Comparison of ENCODE assay signal across 16 cellular contexts in the genomic region with DNA sequence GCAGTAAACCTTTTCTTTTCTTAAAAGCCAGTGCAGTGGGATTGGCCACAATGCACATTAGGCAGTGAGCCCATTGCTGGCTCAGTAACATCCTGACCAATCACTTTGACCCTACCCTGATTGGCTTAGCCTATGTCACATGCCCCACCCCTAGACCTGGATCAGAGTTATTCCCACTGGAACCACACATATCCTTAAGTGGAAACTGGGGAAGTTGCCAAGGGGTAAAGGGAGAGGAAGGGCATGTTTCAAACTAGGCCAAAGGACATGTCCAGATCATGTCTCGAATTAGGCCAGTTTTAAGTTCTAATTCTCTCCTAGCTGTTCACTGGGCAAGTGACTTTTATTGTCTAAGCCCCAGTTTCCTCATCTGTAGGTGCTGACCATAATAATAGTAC.
DNase-seq lines count a peak whose midpoint lies in the region; ATAC-seq, FAIRE-seq and TF ChIP-seq lines count a peak whose summit lies in the region.
"Had no signal": no experiment of that assay in that cellular context is flagged by ENCODE, and none has a peak within 500 bp of the region (broad histone marks: within the 10 kb centered on the region; RNA-seq: fewer than 3 reads in every experiment).

No MANE protein-coding gene starts in this region.

- H4K5ac ChIP-seq in H1 (ENCODE audit: insufficient read length, low read depth, low read length): no peak overlapping the region

- H3K23ac ChIP-seq in H1 (ENCODE audit: insufficient read length): no peak overlapping the region

- no peak overlapping the region for H4K91ac ChIP-seq in H1 (replicated peaks; ENCODE audit: insufficient read length, low read length)

- peaks cover 0 to 50% of the 10 kb centered on the region in 2 donors for H3K4me1 ChIP-seq in right atrium auricular region
- H3K4me1 ChIP-seq in Loucy (ENCODE audit: insufficient read depth, low read length, poor library complexity, severe bottlenecking): peaks cover 58% of the 10 kb centered on the region
- 0 out of 7 replicates have a peak, but pooled peaks cover 0 to 3% (median 0%) of the 10 kb centered on the region in 4 experiments for H3K4me1 ChIP-seq in H1 (replicated peaks in 1 of 4; ENCODE audit: control insufficient read depth in 3 of 4, insufficient read depth in 4 of 4, low read length in 3 of 4)

- no peak overlapping the region for H3K4me3 Mint-ChIP-seq in type B pancreatic cell
- H3K4me3 Mint-ChIP-seq: HFFc6 had no signal

- H3K4me3 ChIP-seq in right atrium auricular region: no peak overlapping the region
- H3K4me3 ChIP-seq in Loucy (ENCODE audit: low read length, poor library complexity, severe bottlenecking): no peak overlapping the region
- no peak overlapping the region for H3K4me3 ChIP-seq in H1 (ENCODE audit: extremely low read depth in 1 of 4, insufficient read depth in 2 of 4, low read depth in 3 of 4, low read length in 4 of 4)
- H3K4me3 ChIP-seq: sigmoid colon, suprapubic skin had no signal

- H2BK5ac ChIP-seq in H1 (ENCODE audit: low read depth, low read length): peak overlapping the region; percentile 38; the same call in 1 of the 2 replicates

- POLR2A ChIA-PET in H1 (lab: Charles Lee; ENCODE audit: partially characterized antibody): no interaction called here

- TF ChIP-seq POLR2A in H1 (IDR thresholded peaks at IDR 0.05; ENCODE audit: control extremely low read depth in 1 of 2, low read depth in 2 of 2, low read length in 2 of 2): no peak

- H2BK15ac ChIP-seq in H1 (ENCODE audit: low read length): no peak overlapping the region

- H3K27ac Mint-ChIP-seq in type B pancreatic cell: no peak overlapping the region
- H3K27ac Mint-ChIP-seq: HFFc6 had no signal

- H3K9me3 Mint-ChIP-seq in type B pancreatic cell: no peaks in the 10 kb centered on the region

- H3K27me3 Mint-ChIP-seq in type B pancreatic cell: no peaks in the 10 kb centered on the region

- TF ChIP-seq EP300 in H1 (IDR thresholded peaks at IDR 0.05; ENCODE audit: borderline replicate concordance in 1 of 2, low read depth in 2 of 2, low read length in 2 of 2): no peak

- H3K14ac ChIP-seq in H1 (ENCODE audit: insufficient read length): no peak overlapping the region

- WGBS in H1 (ENCODE audit: extremely low coverage in 1 of 2, insufficient coverage in 1 of 2, insufficient read length in 1 of 2, insufficient replicate concordance in 2 of 2, low coverage in 1 of 2, low lambda C conversion rate in 2 of 2, missing lambda C conversion rate in 1 of 2), 2 experiments: 100% methylated on average over 1 of the region's 1 CpG; no CpG with 5 or more reads in 1 of the 2 experiments

- H4K8ac ChIP-seq in H1 (ENCODE audit: extremely low read depth, insufficient read depth, low read length): no peak overlapping the region

- H3K79me2 ChIP-seq in Loucy (ENCODE audit: insufficient read depth, low read length) (no peaks in the 10 kb centered on the region), H1 (ENCODE audit: control insufficient read depth in 1 of 2, insufficient read depth in 2 of 2, low read length in 2 of 2) (no peaks in the 10 kb centered on the region)

- H3K36me3 ChIP-seq in right atrium auricular region (no peaks in the 10 kb centered on the region), Loucy (ENCODE audit: insufficient read depth, low read length) (no peaks in the 10 kb centered on the region), H1 (ENCODE audit: control insufficient read depth in 2 of 4, insufficient read depth in 4 of 4, low read length in 3 of 4) (no peaks in the 10 kb centered on the region)
- H3K36me3 ChIP-seq: sigmoid colon, suprapubic skin had no signal

- TF ChIP-seq CTCF in right atrium auricular region (IDR thresholded peaks at IDR 0.05): no peak
- no peak for TF ChIP-seq CTCF in Loucy (conservative IDR thresholded peaks at IDR 0.05; ENCODE audit: low read length)
- no peak for TF ChIP-seq CTCF in H1 (IDR thresholded peaks at IDR 0.05; ENCODE audit: control extremely low read depth in 1 of 3, insufficient read depth in 1 of 3, low read depth in 1 of 3, low read length in 3 of 3)
- no peak for TF ChIP-seq CTCF in type B pancreatic cell (conservative IDR thresholded peaks at IDR 0.05)

- no peak for ATAC-seq in Right ventricle myocardium inferior

- H3K56ac ChIP-seq in H1 (replicated peaks; ENCODE audit: insufficient read length, low read depth, low read length): no peak overlapping the region

- no peak overlapping the region for H2BK120ac ChIP-seq in H1 (replicated peaks; ENCODE audit: low read depth, low read length)

- H2BK12ac ChIP-seq in H1 (ENCODE audit: low read depth, low read length): no peak overlapping the region

- TF ChIP-seq RAD21 in H1 (IDR thresholded peaks at IDR 0.05 in 1 of 2, conservative IDR thresholded peaks at IDR 0.05 in 1 of 2; ENCODE audit: low read depth in 2 of 2, low read length in 2 of 2): no peak

- peaks cover 15% of the 10 kb centered on the region for H3K4me1 Mint-ChIP-seq in type B pancreatic cell (ENCODE audit: unreplicated experiment)

- H3K9me3 ChIP-seq in right atrium auricular region (no peaks in the 10 kb centered on the region), Loucy (ENCODE audit: insufficient read depth, low read depth, low read length) (no peaks in the 10 kb centered on the region), H1 (ENCODE audit: insufficient read depth in 2 of 2, low read depth in 1 of 2, low read length in 1 of 2) (peaks cover 0 to 6% of the 10 kb centered on the region in 2 experiments; a peak in 1 of 4 replicates)
- H3K9me3 ChIP-seq: sigmoid colon, suprapubic skin had no signal

- no peak overlapping the region for H2AFZ ChIP-seq in Loucy (ENCODE audit: low read length)
- no peak overlapping the region for H2AFZ ChIP-seq in H1 (ENCODE audit: low read length)

- H3K27me3 ChIP-seq in right atrium auricular region (no peaks in the 10 kb centered on the region), Loucy (ENCODE audit: insufficient read depth, low read length, poor library complexity, severe bottlenecking) (no peaks in the 10 kb centered on the region), H1 (replicated peaks in 1 of 4; ENCODE audit: control insufficient read depth in 3 of 4, extremely low read depth in 1 of 4, insufficient read depth in 3 of 4, low read length in 3 of 4) (peaks cover 0 to 12% (median 3%) of the 10 kb centered on the region in 4 experiments; a peak in 4 of 7 replicates)
- H3K27me3 ChIP-seq: sigmoid colon, suprapubic skin had no signal

- H3F3A ChIP-seq in Loucy (ENCODE audit: low read depth): no peaks in the 10 kb centered on the region

- no peaks in the 10 kb centered on the region for H4K20me1 ChIP-seq in Loucy (ENCODE audit: insufficient read depth, low read length, poor library complexity, severe bottlenecking)
- no peaks in the 10 kb centered on the region for H4K20me1 ChIP-seq in H1 (replicated peaks in 1 of 2; ENCODE audit: control insufficient read depth in 1 of 2, insufficient read depth in 2 of 2, low read length in 2 of 2)

- no peak for DNase-seq in right atrium auricular region (ENCODE audit: low spot score)
- no peak for DNase-seq in Right ventricle myocardium inferior (ENCODE audit: missing footprints)
- no peak for DNase-seq in H1 (ENCODE audit: low read depth in 1 of 2, low spot score in 2 of 2)
- DNase-seq in islet precursor cell: no peak
- no peak for DNase-seq in type B pancreatic cell (ENCODE audit: extremely low spot score, unreplicated experiment)
- DNase-seq in COR-L47 (lab: John Stamatoyannopoulos, UW): no peak
- DNase-seq: activated CD8-positive, alpha-beta memory T cell treated with anti-CD3 and anti-CD28 coated beads, Interleukin-2, amount 50 U/mL, for 48 hours; amniotic stem cell; DMS79 treated with DMSO at 0.1 percent for 48 hours; HFFc6; IMR-90; NCI-H1105; sigmoid colon had no signal

- intact Hi-C loops in Right ventricle myocardium inferior (cut with DNase I): no loop called here

- H3K23me2 ChIP-seq in H1 (ENCODE audit: low read depth, low read length): no peaks in the 10 kb centered on the region; the same call in 1 of the 2 replicates

- no peak overlapping the region for H3K4me2 ChIP-seq in Loucy (ENCODE audit: low read depth, low read length, poor library complexity, severe bottlenecking)
- no peak overlapping the region for H3K4me2 ChIP-seq in H1 (ENCODE audit: insufficient read depth in 1 of 2, low read depth in 2 of 2, low read length in 2 of 2)

- no peak overlapping the region for H3K18ac ChIP-seq in H1 (ENCODE audit: extremely low read depth, low read length)

- CTCF ChIA-PET in H1 (lab: Charles Lee; ENCODE audit: partially characterized antibody): interaction anchor here (1.3 to 1.5 kb wide), 2 partner anchors 19 to 21 kb away, joined by 3 to 4 read pairs; no protein-coding TSS in a partner anchor

- H2BK20ac ChIP-seq in H1 (ENCODE audit: low read length): peak overlapping the region; percentile 29; the same call in 1 of the 2 replicates

- no peak overlapping the region for H3K4ac ChIP-seq in H1 (replicated peaks; ENCODE audit: insufficient read length, low read depth, low read length)

- H3K9me2 ChIP-seq in Loucy (replicated peaks; ENCODE audit: low read depth, low read length): no peaks in the 10 kb centered on the region

- no peak overlapping the region for H2AK5ac ChIP-seq in H1 (ENCODE audit: low read depth, low read length)

- H3K27ac ChIP-seq in right atrium auricular region: peak overlapping the region; percentile 7 to 8
- 0 out of 2 replicates have a peak overlapping the region, but pooled peaks have one; percentile 23 for H3K27ac ChIP-seq in H1 (ENCODE audit: low read depth, low read length)
- H3K27ac ChIP-seq: sigmoid colon, suprapubic skin had no signal

- no peaks in the 10 kb centered on the region for H3K36me3 Mint-ChIP-seq in type B pancreatic cell

- peak overlapping the region; percentile 37 for H3K9ac ChIP-seq in Loucy (ENCODE audit: low read depth, low read length, poor library complexity, severe bottlenecking)
- no peak overlapping the region for H3K9ac ChIP-seq in H1 (replicated peaks in 1 of 4; ENCODE audit: extremely low read depth in 1 of 4, low read depth in 3 of 4, low read length in 3 of 4)

- FAIRE-seq in H1 (lab: Jason Lieb, UNC): no peak
- FAIRE-seq: RCC 7860 had no signal

- H3K79me1 ChIP-seq in H1 (ENCODE audit: low read depth, low read length): no peaks in the 10 kb centered on the region; the same call in 1 of the 2 replicates

TF ChIP-seq in H1, 55 proteins besides CTCF, POLR2A, EP300 and RAD21 (continues in another document):
- TF ChIP-seq NANOG (IDR thresholded peaks at IDR 0.05; ENCODE audit: insufficient read depth, low read depth, low read length, poor library complexity, severe bottlenecking): no peak
- TF ChIP-seq POLR2AphosphoS5 (IDR thresholded peaks at IDR 0.05; ENCODE audit: low read depth, low read length): no peak
- TF ChIP-seq FOSL1 (IDR thresholded peaks at IDR 0.05; ENCODE audit: insufficient read depth, low read depth, low read length): no peak
- TF ChIP-seq ASH2L (IDR thresholded peaks at IDR 0.05; ENCODE audit: low read length): no peak
- no peak for TF ChIP-seq GABPA (IDR thresholded peaks at IDR 0.05; ENCODE audit: borderline replicate concordance, insufficient read depth, low read length)
- TF ChIP-seq, protein P1, sequence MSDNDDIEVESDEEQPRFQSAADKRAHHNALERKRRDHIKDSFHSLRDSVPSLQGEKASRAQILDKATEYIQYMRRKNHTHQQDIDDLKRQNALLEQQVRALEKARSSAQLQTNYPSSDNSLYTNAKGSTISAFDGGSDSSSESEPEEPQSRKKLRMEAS (IDR thresholded peaks at IDR 0.05): no peak
- no peak for TF ChIP-seq CBX8 (IDR thresholded peaks at IDR 0.05; ENCODE audit: borderline replicate concordance, low read depth, low read length)
